Comparison of ENCODE assay signal across 17 cellular contexts in the genomic region with DNA sequence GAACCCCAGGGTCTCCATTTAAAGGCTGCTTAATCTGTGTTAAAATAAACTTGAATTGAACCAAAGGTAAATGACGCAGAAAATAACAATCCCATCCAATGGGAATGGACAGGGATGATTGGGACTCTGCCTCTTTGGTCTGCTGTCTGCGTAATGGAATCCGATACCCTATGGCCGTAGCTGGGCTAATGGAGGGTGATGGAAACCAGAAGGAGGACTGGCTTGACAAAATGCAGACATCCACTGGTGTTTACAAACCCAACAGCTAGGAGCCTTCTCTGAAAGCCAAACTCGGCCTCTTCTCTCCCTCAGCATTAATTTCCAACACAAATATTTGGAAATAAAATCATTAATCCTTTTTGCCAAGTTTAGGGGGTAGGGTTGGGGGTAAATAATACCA.
DNase-seq lines count a peak whose midpoint lies in the region; ATAC-seq and TF ChIP-seq lines count a peak whose summit lies in the region.
"Had no signal": no experiment of that assay in that cellular context is flagged by ENCODE, and none has a peak within 500 bp of the region (broad histone marks: within the 10 kb centered on the region; RNA-seq: fewer than 3 reads in every experiment).

No MANE protein-coding gene starts in this region.

- H3K79me1 ChIP-seq in mesenchymal stem cell (replicated peaks; ENCODE audit: low read length, poor library complexity, severe bottlenecking): no peaks in the 10 kb centered on the region

- H3K27me3 ChIP-seq in mesenchymal stem cell (ENCODE audit: control insufficient read depth in 1 of 2, insufficient read depth in 1 of 2, low read length in 2 of 2) (peaks cover 0 to 55% of the 10 kb centered on the region in 2 experiments), rectal smooth muscle tissue (ENCODE audit: control insufficient read depth, insufficient read depth, low read length) (no peaks in the 10 kb centered on the region), stomach smooth muscle (ENCODE audit: control insufficient read depth in 1 of 2, insufficient read depth in 2 of 2, low read length in 2 of 2) (no peaks in the 10 kb centered on the region), body of pancreas (no peaks in the 10 kb centered on the region)
- H3K27me3 ChIP-seq: BLaER1 had no signal

- H3K18ac ChIP-seq in mesenchymal stem cell (ENCODE audit: low read depth in 1 of 2, low read length in 2 of 2): no peak overlapping the region

- H3K4me3 ChIP-seq in mesenchymal stem cell (ENCODE audit: insufficient read depth in 1 of 2, low read depth in 1 of 2, low read length in 2 of 2) (no peak overlapping the region), rectal smooth muscle tissue (ENCODE audit: low read length) (no peak overlapping the region), stomach smooth muscle (ENCODE audit: low read length in 2 of 2) (peak overlapping the region in 1 of 2 donors; percentile 3), body of pancreas (no peak overlapping the region)
- H3K4me3 ChIP-seq: BLaER1, GM12878 had no signal

- H2BK15ac ChIP-seq in mesenchymal stem cell (ENCODE audit: low read depth, poor library complexity, severe bottlenecking): no peak overlapping the region

- no peak overlapping the region for H4K8ac ChIP-seq in mesenchymal stem cell (ENCODE audit: low read length)

- no peak overlapping the region for H4K91ac ChIP-seq in mesenchymal stem cell (ENCODE audit: low read length)

- H2BK5ac ChIP-seq in mesenchymal stem cell (ENCODE audit: low read depth, low read length, poor library complexity, severe bottlenecking): no peak overlapping the region

- intact Hi-C loops in body of pancreas (cut with DNase I): no loop called here

- H3K14ac ChIP-seq in mesenchymal stem cell (ENCODE audit: low read length in 2 of 2): no peak overlapping the region

- H2BK12ac ChIP-seq in mesenchymal stem cell (ENCODE audit: low read length in 2 of 2): no peak overlapping the region

- H2AK5ac ChIP-seq in mesenchymal stem cell (ENCODE audit: low read length, severe bottlenecking): no peak overlapping the region

- H3K27ac ChIP-seq in mesenchymal stem cell (ENCODE audit: low read length, poor library complexity, severe bottlenecking) (no peak overlapping the region), rectal smooth muscle tissue (ENCODE audit: low read depth, low read length) (peak overlapping the region; percentile 76), stomach smooth muscle (ENCODE audit: low read length) (peak overlapping the region; percentile 95), body of pancreas (no peak overlapping the region)
- H3K27ac ChIP-seq: BLaER1, HL-60 had no signal

- ATAC-seq in body of pancreas: no peak
- ATAC-seq: GM12878 had no signal

- H3K9ac ChIP-seq in mesenchymal stem cell (ENCODE audit: low read length) (no peak overlapping the region), rectal smooth muscle tissue (ENCODE audit: low read length) (no peak overlapping the region), stomach smooth muscle (ENCODE audit: low read length in 2 of 2) (no peak overlapping the region)
- H3K9ac ChIP-seq: BLaER1 had no signal

- H3K4me1 ChIP-seq in mesenchymal stem cell (ENCODE audit: control insufficient read depth, insufficient read depth, low read depth, low read length) (no peaks in the 10 kb centered on the region), rectal smooth muscle tissue (ENCODE audit: control insufficient read depth, insufficient read depth, low read length) (peaks cover 21% of the 10 kb centered on the region), stomach smooth muscle (ENCODE audit: control insufficient read depth, insufficient read depth, low read length) (peaks cover 21% of the 10 kb centered on the region), body of pancreas (peaks cover 19% of the 10 kb centered on the region)

- H2AFZ ChIP-seq in mesenchymal stem cell (ENCODE audit: low read depth, low read length): no peak overlapping the region

- H3K36me3 ChIP-seq in mesenchymal stem cell (ENCODE audit: control insufficient read depth in 1 of 2, insufficient read depth in 2 of 2, low read depth in 1 of 2, low read length in 2 of 2): no peaks in the 10 kb centered on the region
- H3K36me3 ChIP-seq in rectal smooth muscle tissue (ENCODE audit: control insufficient read depth, insufficient read depth, low read length): no peaks in the 10 kb centered on the region
- H3K36me3 ChIP-seq in stomach smooth muscle (ENCODE audit: control insufficient read depth in 2 of 2, insufficient read depth in 2 of 2, low read length in 2 of 2): no peaks in the 10 kb centered on the region
- H3K36me3 ChIP-seq in body of pancreas (replicated peaks in 1 of 2; ENCODE audit: insufficient read depth in 1 of 2, low read depth in 2 of 2): no peaks in the 10 kb centered on the region
- H3K36me3 ChIP-seq: BLaER1 had no signal

- TF ChIP-seq CTCF in body of pancreas (IDR thresholded peaks at IDR 0.05): no peak

- peak; percentile 9 for DNase-seq in activated effector memory CD4-positive, alpha-beta T cell treated with anti-CD3 and anti-CD28 coated beads, Interleukin-2, amount 50 U/mL, for 16 hours
- DNase-seq in activated effector memory CD4-positive, alpha-beta T cell treated with Interleukin-2 at 50 U/mL for 16 hours: no peak
- DNase-seq in mesenchymal stem cell: peak; percentile 9
- no peak for DNase-seq in HCEC 1CT
- no peak for DNase-seq in body of pancreas
- no peak for DNase-seq in COLO829 (ENCODE audit: low spot score)
- DNase-seq: 8988T; Calu3; CD4-positive, alpha-beta memory T cell; DND-41; EL; H9 had no signal

- H2BK120ac ChIP-seq in mesenchymal stem cell (ENCODE audit: low read depth, low read length): no peak overlapping the region

- no peak overlapping the region for H3K23ac ChIP-seq in mesenchymal stem cell (ENCODE audit: low read length in 2 of 2)

- H3K4ac ChIP-seq in mesenchymal stem cell (ENCODE audit: low read depth in 1 of 2, low read length in 2 of 2): no peak overlapping the region

- no peak for TF ChIP-seq POLR2A in body of pancreas (IDR thresholded peaks at IDR 0.05)

- peaks cover 9% of the 10 kb centered on the region for H3K9me3 ChIP-seq in mesenchymal stem cell (ENCODE audit: control insufficient read depth, low read length)
- peaks cover 0 to 6% of the 10 kb centered on the region in 2 donors for H3K9me3 ChIP-seq in stomach smooth muscle (ENCODE audit: control insufficient read depth in 2 of 2, low read length in 2 of 2)
- H3K9me3 ChIP-seq in body of pancreas: no peaks in the 10 kb centered on the region

- 63% methylated on average over 4 of the region's 5 CpGs for WGBS in mesenchymal stem cell
- WGBS in body of pancreas, 2 donors: 88% methylated on average over 5 of the region's 5 CpGs

- H3K4me2 ChIP-seq in mesenchymal stem cell (ENCODE audit: low read length, poor library complexity, severe bottlenecking): no peak overlapping the region
- H3K4me2 ChIP-seq: BLaER1 had no signal

Comparison
In these comparisons a context has a peak if more than half of its experiments do, and no peak if none do; other contexts are left out.
1. DNase-seq: peak in activated effector memory CD4-positive, alpha-beta T cell treated with anti-CD3 and anti-CD28 coated beads, Interleukin-2, amount 50 U/mL, for 16 hours (single experiment) and mesenchymal stem cell (single experiment); none in activated effector memory CD4-positive, alpha-beta T cell treated with Interleukin-2 at 50 U/mL for 16 hours (single experiment), HCEC 1CT (single experiment), body of pancreas (0 of 4) and COLO829 (single experiment).
2. H3K27ac ChIP-seq: peak in rectal smooth muscle tissue (single experiment) and stomach smooth muscle (single experiment); none in mesenchymal stem cell (single experiment) and body of pancreas (0 of 4).